In the genomic region with DNA sequence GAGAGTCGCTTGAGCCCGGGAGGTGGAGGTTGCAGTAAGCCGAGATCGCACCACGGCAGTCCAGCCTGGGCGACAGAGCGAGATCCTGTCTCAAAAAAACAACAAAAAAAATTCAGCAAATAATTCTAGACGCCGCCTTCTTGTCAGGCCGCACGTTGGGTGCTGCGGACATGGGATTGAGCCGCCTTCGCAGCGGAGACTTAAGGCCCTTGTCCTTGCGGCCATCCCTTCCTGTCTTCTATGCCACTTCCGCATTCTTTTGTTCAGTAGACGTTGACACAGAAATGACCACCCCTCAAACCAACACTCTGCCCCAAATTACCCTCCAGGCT, we compare ENCODE assay signal across 8 cellular contexts. TPM values are rescaled to one million over a fixed set of nuclear protein-coding genes. Genes with fewer than 3 reads are reported as not detected.
A peak's percentile ranks its signal among the peaks of the same experiment; 100 is the strongest.
DNase-seq lines count a peak whose midpoint lies in the region; ATAC-seq lines count a peak whose summit lies in the region.

No MANE protein-coding gene starts in this region.

- no peaks in the 10 kb centered on the region for H3K36me3 ChIP-seq in effector memory CD4-positive, alpha-beta T cell (ENCODE audit: control insufficient read depth, insufficient read depth, low read length)

- H3K27me3 Mint-ChIP-seq in naive thymus-derived CD8-positive, alpha-beta T cell = no peaks in the 10 kb centered on the region

- POLR2A ChIA-PET in naive thymus-derived CD8-positive, alpha-beta T cell (lab: Charles Lee) = interaction anchor here (1.3 to 5.2 kb wide), 2 partner anchors 29 to 190 kb away, joined by 3 to 69 read pairs; partner anchors contain the start of genes IMP4 and SMPD4

- DNase-seq in NCI-H510A treated with DMSO at 0.1 percent for 48 hours (lab: John Stamatoyannopoulos, UW) (peak; percentile 57), NCI-H510A (lab: John Stamatoyannopoulos, UW) (no peak), OCI-M1 (lab: John Stamatoyannopoulos, UW) (peak; percentile 86), COR-L47 (lab: John Stamatoyannopoulos, UW) (no peak)
- DNase-seq in effector memory CD4-positive, alpha-beta T cell = no peak
- DNase-seq in naive thymus-derived CD8-positive, alpha-beta T cell = no peak

- peak overlapping the region; percentile 80 to 98 (median 94) for H3K27ac Mint-ChIP-seq in naive thymus-derived CD8-positive, alpha-beta T cell

- ATAC-seq in HG02759 (IDR thresholded peaks at IDR 0.05; ENCODE audit: unreplicated experiment) (peak; percentile 24), GM18867 (IDR thresholded peaks at IDR 0.05; ENCODE audit: unreplicated experiment) (no peak)
- peak; percentile 2 to 11 for ATAC-seq in naive thymus-derived CD8-positive, alpha-beta T cell

- no peaks in the 10 kb centered on the region for H3K27me3 ChIP-seq in effector memory CD4-positive, alpha-beta T cell (replicated peaks; ENCODE audit: control insufficient read depth, insufficient read depth, low read length, poor library complexity, severe bottlenecking)

- peak overlapping the region; percentile 60 for H3K27ac ChIP-seq in effector memory CD4-positive, alpha-beta T cell (ENCODE audit: insufficient read depth, low read length, poor library complexity, severe bottlenecking)

- no peaks in the 10 kb centered on the region for H3K9me3 ChIP-seq in effector memory CD4-positive, alpha-beta T cell (ENCODE audit: control insufficient read depth, low read length)

- peak overlapping the region; percentile 88 to 97 (median 92) for H3K4me3 Mint-ChIP-seq in naive thymus-derived CD8-positive, alpha-beta T cell

- H3K4me3 ChIP-seq in effector memory CD4-positive, alpha-beta T cell (ENCODE audit: insufficient read depth, low read depth, low read length, poor library complexity, severe bottlenecking) = peak overlapping the region; percentile 75

- H3K9me3 Mint-ChIP-seq in naive thymus-derived CD8-positive, alpha-beta T cell = no peaks in the 10 kb centered on the region

- H3K4me1 ChIP-seq in effector memory CD4-positive, alpha-beta T cell (ENCODE audit: control insufficient read depth, insufficient read depth, low read length, poor library complexity, severe bottlenecking) = peaks cover 32% of the 10 kb centered on the region

- peaks cover 33 to 66% (median 61%) of the 10 kb centered on the region in 4 donors for H3K4me1 Mint-ChIP-seq in naive thymus-derived CD8-positive, alpha-beta T cell

- H3K36me3 Mint-ChIP-seq in naive thymus-derived CD8-positive, alpha-beta T cell = peaks cover 0 to 6% (median 6%) of the 10 kb centered on the region in 3 donors

RNA-seq across cellular contexts. Expression of gene PTPN18, which starts 15.8 kb away (rescaled TPM):
- total RNA-seq in naive thymus-derived CD8-positive, alpha-beta T cell = 10 to 100 TPM; 40.5 to 42.8 TPM
- polyA plus RNA-seq in naive thymus-derived CD8-positive, alpha-beta T cell = 10 to 100 TPM; 33.7 to 47.5 (median 33.9) TPM

RNA-seq across cellular contexts. Expression of gene IMP4, which starts 29.0 kb away (rescaled TPM):
- 10 to 100 TPM; 94.0 to 99.6 TPM for total RNA-seq in naive thymus-derived CD8-positive, alpha-beta T cell
- polyA plus RNA-seq in naive thymus-derived CD8-positive, alpha-beta T cell = 10 to 100 TPM; 58.4 to 96.7 (median 84.9) TPM

Comparison
In these comparisons a context has a peak if more than half of its experiments do, and no peak if none do; other contexts are left out.
1. DNase-seq: peak in NCI-H510A treated with DMSO at 0.1 percent for 48 hours (single experiment) and OCI-M1 (single experiment); none in NCI-H510A (single experiment), effector memory CD4-positive, alpha-beta T cell (0 of 3), naive thymus-derived CD8-positive, alpha-beta T cell (0 of 10) and COR-L47 (single experiment).